ENCODE assay signal across 9 cellular contexts in the genomic region with DNA sequence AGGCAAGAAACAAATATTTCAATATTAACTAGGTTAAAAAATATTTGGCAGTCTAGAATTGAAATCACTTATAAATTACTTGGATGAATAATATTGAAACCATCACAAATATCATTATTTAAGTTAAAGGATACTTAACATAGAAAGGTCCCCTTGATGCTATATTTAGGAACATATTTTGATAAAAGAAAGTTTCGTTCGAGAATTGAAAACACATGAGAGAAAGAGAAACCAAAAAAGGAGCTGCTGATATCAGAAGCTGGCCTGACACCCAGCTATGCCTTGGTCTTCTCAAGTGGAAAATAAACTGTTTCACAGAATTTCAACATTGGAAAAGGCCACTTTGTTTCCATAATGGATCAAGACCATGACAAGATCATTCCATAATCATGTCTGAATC.
DNase-seq lines count a peak whose midpoint lies in the region; ATAC-seq lines count a peak whose summit lies in the region.
"Had no signal": no experiment of that assay in that cellular context is flagged by ENCODE, and none has a peak within 500 bp of the region (broad histone marks: within the 10 kb centered on the region; RNA-seq: fewer than 3 reads in every experiment).

No MANE protein-coding gene starts in this region.

- no peak for DNase-seq in activated T-helper 1 cell treated with anti-CD3 and anti-CD28 coated beads, Interleukin-12 subunit alpha, Interleukin-12 subunit beta, Interleukin-2, Interleukin-4 antibody, amounts not matched to agents 30 ng/mL and 10 ng/mL and 1 ng/mL, durations not matched to agents 14 hours and 24 hours and 36 hours (ENCODE audit: low spot score)
- no peak for DNase-seq in HUDEP-2 (lab: John Stamatoyannopoulos, UW; ENCODE audit: unreplicated experiment in 76 of 76)
- no peak for DNase-seq in 8988T
- DNase-seq in NOMO-1 treated with DMSO at 0.1 percent for 48 hours (lab: John Stamatoyannopoulos, UW; ENCODE audit: unreplicated experiment), result no peak
- no peak for DNase-seq in stimulated activated CD4-positive, alpha-beta T cell treated with anti-CD3 and anti-CD28 coated beads, Interleukin-12 subunit alpha, Interleukin-12 subunit beta, amount 100 ng/mL, for 4 hours
- DNase-seq: NCI-H1105 had no signal

- peaks cover 16% of the 10 kb centered on the region for H3K4me1 Mint-ChIP-seq in activated T-helper 1 cell treated with anti-CD3 and anti-CD28 coated beads, Interleukin-12 subunit alpha, Interleukin-12 subunit beta, Interleukin-2, Interleukin-4 antibody, amounts not matched to agents 30 ng/mL and 10 ng/mL and 1 ng/mL, durations not matched to agents 14 hours and 24 hours and 36 hours (ENCODE audit: low read depth)

- H3K4me3 Mint-ChIP-seq in activated T-helper 1 cell treated with anti-CD3 and anti-CD28 coated beads, Interleukin-12 subunit alpha, Interleukin-12 subunit beta, Interleukin-2, Interleukin-4 antibody, amounts not matched to agents 30 ng/mL and 10 ng/mL and 1 ng/mL, durations not matched to agents 14 hours and 24 hours and 36 hours, result no peak overlapping the region

- intact Hi-C loops in activated T-helper 1 cell treated with anti-CD3 and anti-CD28 coated beads, Interleukin-12 subunit alpha, Interleukin-12 subunit beta, Interleukin-2, Interleukin-4 antibody, amounts not matched to agents 30 ng/mL and 10 ng/mL and 1 ng/mL, durations not matched to agents 14 hours and 24 hours and 36 hours (cut with micrococcal nuclease), result no loop called here

- no peaks in the 10 kb centered on the region for H3K27me3 Mint-ChIP-seq in activated T-helper 1 cell treated with anti-CD3 and anti-CD28 coated beads, Interleukin-12 subunit alpha, Interleukin-12 subunit beta, Interleukin-2, Interleukin-4 antibody, amounts not matched to agents 30 ng/mL and 10 ng/mL and 1 ng/mL, durations not matched to agents 14 hours and 24 hours and 36 hours (ENCODE audit: insufficient read depth)

- ATAC-seq in GM18519 (IDR thresholded peaks at IDR 0.05; ENCODE audit: low FRiP score, unreplicated experiment), result peak; percentile 61
- ATAC-seq in GM21526 (IDR thresholded peaks at IDR 0.05; ENCODE audit: low FRiP score, unreplicated experiment), result peak; percentile 76
- peak; percentile 46 for ATAC-seq in HG03342 (IDR thresholded peaks at IDR 0.05; ENCODE audit: unreplicated experiment)

- peaks cover 5% of the 10 kb centered on the region for H3K9me3 Mint-ChIP-seq in activated T-helper 1 cell treated with anti-CD3 and anti-CD28 coated beads, Interleukin-12 subunit alpha, Interleukin-12 subunit beta, Interleukin-2, Interleukin-4 antibody, amounts not matched to agents 30 ng/mL and 10 ng/mL and 1 ng/mL, durations not matched to agents 14 hours and 24 hours and 36 hours

- H3K27ac Mint-ChIP-seq in activated T-helper 1 cell treated with anti-CD3 and anti-CD28 coated beads, Interleukin-12 subunit alpha, Interleukin-12 subunit beta, Interleukin-2, Interleukin-4 antibody, amounts not matched to agents 30 ng/mL and 10 ng/mL and 1 ng/mL, durations not matched to agents 14 hours and 24 hours and 36 hours, result peak overlapping the region; percentile 52

- H3K36me3 Mint-ChIP-seq in activated T-helper 1 cell treated with anti-CD3 and anti-CD28 coated beads, Interleukin-12 subunit alpha, Interleukin-12 subunit beta, Interleukin-2, Interleukin-4 antibody, amounts not matched to agents 30 ng/mL and 10 ng/mL and 1 ng/mL, durations not matched to agents 14 hours and 24 hours and 36 hours (ENCODE audit: low read depth), result no peaks in the 10 kb centered on the region
